ENCODE assay signal across 1 cellular context in the genomic region with DNA sequence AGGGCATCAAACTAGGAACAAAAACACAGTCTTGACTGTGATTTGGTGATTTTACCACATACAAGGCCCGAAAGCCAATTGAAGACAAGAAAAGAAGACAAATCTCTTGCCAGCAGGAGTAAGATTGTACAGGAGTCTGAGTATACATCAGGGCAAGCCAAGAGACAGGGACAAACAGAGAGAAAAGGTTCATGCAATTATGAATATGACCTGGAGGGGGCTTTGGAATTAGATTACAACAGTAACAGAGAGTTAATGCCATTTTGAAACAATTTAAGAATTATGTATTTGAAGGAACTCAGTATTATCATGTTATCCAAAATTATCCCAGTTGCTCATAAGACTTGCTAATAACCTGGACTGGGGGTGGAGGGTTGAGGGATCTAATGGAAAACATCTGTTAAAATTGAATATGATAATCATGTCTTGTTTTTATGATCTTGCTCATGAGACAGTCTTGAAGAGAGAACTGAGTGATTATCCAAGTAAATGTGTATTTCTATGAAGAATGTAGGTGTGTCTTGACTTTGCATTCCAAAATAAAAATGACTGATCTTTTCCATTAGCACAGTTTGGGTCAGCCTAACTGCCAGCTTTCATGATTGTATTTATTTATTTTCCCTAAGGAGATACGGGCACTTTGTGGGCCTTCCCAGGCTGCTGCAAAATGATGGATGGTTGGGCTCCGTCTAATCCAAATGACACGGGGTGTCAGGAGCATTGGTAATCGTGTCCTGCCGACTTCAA.
TF ChIP-seq lines count a peak whose summit lies in the region.

No MANE protein-coding gene starts in this region.

TF ChIP-seq in K562, 482 proteins besides CTCF, POLR2A, EP300 and RAD21 (continued from another document):
- TF ChIP-seq, protein P1, sequence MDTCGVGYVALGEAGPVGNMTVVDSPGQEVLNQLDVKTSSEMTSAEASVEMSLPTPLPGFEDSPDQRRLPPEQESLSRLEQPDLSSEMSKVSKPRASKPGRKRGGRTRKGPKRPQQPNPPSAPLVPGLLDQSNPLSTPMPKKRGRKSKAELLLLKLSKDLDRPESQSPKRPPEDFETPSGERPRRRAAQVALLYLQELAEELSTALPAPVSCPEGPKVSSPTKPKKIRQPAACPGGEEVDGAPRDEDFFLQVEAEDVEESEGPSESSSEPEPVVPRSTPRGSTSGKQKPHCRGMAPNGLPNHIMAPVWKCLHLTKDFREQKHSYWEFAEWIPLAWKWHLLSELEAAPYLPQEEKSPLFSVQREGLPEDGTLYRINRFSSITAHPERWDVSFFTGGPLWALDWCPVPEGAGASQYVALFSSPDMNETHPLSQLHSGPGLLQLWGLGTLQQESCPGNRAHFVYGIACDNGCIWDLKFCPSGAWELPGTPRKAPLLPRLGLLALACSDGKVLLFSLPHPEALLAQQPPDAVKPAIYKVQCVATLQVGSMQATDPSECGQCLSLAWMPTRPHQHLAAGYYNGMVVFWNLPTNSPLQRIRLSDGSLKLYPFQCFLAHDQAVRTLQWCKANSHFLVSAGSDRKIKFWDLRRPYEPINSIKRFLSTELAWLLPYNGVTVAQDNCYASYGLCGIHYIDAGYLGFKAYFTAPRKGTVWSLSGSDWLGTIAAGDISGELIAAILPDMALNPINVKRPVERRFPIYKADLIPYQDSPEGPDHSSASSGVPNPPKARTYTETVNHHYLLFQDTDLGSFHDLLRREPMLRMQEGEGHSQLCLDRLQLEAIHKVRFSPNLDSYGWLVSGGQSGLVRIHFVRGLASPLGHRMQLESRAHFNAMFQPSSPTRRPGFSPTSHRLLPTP (IDR thresholded peaks at IDR 0.05; ENCODE audit: borderline replicate concordance, extremely low read depth, insufficient read length) = no peak
- no peak for TF ChIP-seq ERF (CRISPR knock-in tag; IDR thresholded peaks at IDR 0.05)
